8 cellular contexts compared by ENCODE assay signal in the genomic region with DNA sequence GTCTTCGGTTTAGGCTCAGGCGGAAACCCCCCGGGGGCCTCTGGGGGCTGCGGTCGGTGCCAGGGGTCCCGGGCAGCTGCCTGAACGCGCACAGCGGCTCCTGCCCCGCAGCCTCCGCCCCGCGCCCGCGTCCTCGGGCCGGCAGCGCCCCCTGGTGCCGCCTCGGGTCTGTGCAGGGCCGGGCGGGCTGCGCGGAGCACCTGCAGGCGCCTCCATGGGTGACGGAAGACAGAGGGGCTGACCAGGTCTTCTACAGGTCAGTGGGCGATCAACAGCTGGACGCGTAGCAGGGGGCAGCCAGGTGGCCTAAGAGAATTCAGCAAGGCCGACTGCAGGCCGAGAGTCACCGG.
DNase-seq lines count a peak whose midpoint lies in the region; ATAC-seq and TF ChIP-seq lines count a peak whose summit lies in the region.
"Not testable (repeated sequence)": the region's sequence is repeated elsewhere in the genome, so short reads cannot be mapped to it uniquely, and the experiment has no call there.

No MANE protein-coding gene starts in this region.

- TF ChIP-seq CTCF in breast epithelium (IDR thresholded peaks at IDR 0.05); hepatocyte (IDR thresholded peaks at IDR 0.05; ENCODE audit: poor library complexity): not testable (repeated sequence)

- H3K27me3 ChIP-seq in BLaER1; breast epithelium; hepatocyte; skeletal muscle satellite cell (ENCODE audit: control insufficient read depth, insufficient read depth, low read length): not testable (repeated sequence)

- DNase-seq in T-cell; breast epithelium (ENCODE audit: low spot score in 2 of 2); hepatocyte (ENCODE audit: low spot score): not testable (repeated sequence)

- not testable (repeated sequence) for H4K20me1 ChIP-seq in BLaER1; hepatocyte (ENCODE audit: insufficient read depth, poor library complexity, severe bottlenecking)

- not testable (repeated sequence) for H3K27me3 Mint-ChIP-seq in T-cell

- POLR2A ChIA-PET in T-cell (lab: Charles Lee), result not testable (repeated sequence)

- H3K27ac ChIP-seq in BLaER1, result peak overlapping the region; percentile 75; the same call in 1 of the 2 replicates
- not testable (repeated sequence) for H3K27ac ChIP-seq in breast epithelium, hepatocyte

- H3K4me3 ChIP-seq in BLaER1 (0 out of 2 replicates have a peak overlapping the region, but pooled peaks have one; percentile 47), breast epithelium (peak overlapping the region; percentile 17 to 61 (median 43)), skeletal muscle satellite cell (ENCODE audit: low read length) (peak overlapping the region; percentile 54)
- H3K4me3 ChIP-seq in hepatocyte, result not testable (repeated sequence)

- peak overlapping the region; percentile 69 for H3K4me2 ChIP-seq in BLaER1
- H3K4me2 ChIP-seq in hepatocyte, result peak overlapping the region; percentile 75
- peak overlapping the region; percentile 77 for H3K4me2 ChIP-seq in skeletal muscle satellite cell (ENCODE audit: low read length)

- ATAC-seq in GM19324 (IDR thresholded peaks at IDR 0.05; ENCODE audit: low FRiP score, unreplicated experiment) (peak; percentile 89), HG02588 (IDR thresholded peaks at IDR 0.05; ENCODE audit: unreplicated experiment) (peak; percentile 81), HG03432 (IDR thresholded peaks at IDR 0.05; ENCODE audit: unreplicated experiment) (peak; percentile 96), T-cell (replicated peaks in 1 of 4) (peak; percentile 95 to 98 (median 96))

- H3K4me3 Mint-ChIP-seq in T-cell, result peak overlapping the region in 2 of 3 donors; percentile 28 to 45

- not testable (repeated sequence) for TF ChIP-seq POLR2A in breast epithelium (IDR thresholded peaks at IDR 0.05)

- H3K4me1 Mint-ChIP-seq in T-cell, result not testable (repeated sequence)

- not testable (repeated sequence) for H3K79me2 ChIP-seq in hepatocyte

- H3K36me3 ChIP-seq in BLaER1; breast epithelium; hepatocyte (replicated peaks; ENCODE audit: insufficient read depth, low read depth); skeletal muscle satellite cell (ENCODE audit: insufficient read depth, low read length): not testable (repeated sequence)

- not testable (repeated sequence) for H3K36me3 Mint-ChIP-seq in T-cell

- not testable (repeated sequence) for H3K9me3 ChIP-seq in BLaER1; breast epithelium; hepatocyte (ENCODE audit: low read depth); skeletal muscle satellite cell (replicated peaks; ENCODE audit: low read length)

- H3K4me1 ChIP-seq in BLaER1, result peaks cover 34% of the 10 kb centered on the region
- H3K4me1 ChIP-seq in breast epithelium; hepatocyte (ENCODE audit: insufficient read depth); skeletal muscle satellite cell (ENCODE audit: control insufficient read depth, insufficient read depth, low read length): not testable (repeated sequence)

- WGBS in hepatocyte (ENCODE audit: low lambda C conversion rate, missing lambda C conversion rate), result 0% methylated on average over 2 of the region's 32 CpGs

- H3K9ac ChIP-seq in BLaER1; skeletal muscle satellite cell (ENCODE audit: low read depth, low read length): not testable (repeated sequence)

- intact Hi-C loops in breast epithelium (cut with DNase I; ENCODE audit: low total_unique reads), result not testable (repeated sequence)

- not testable (repeated sequence) for H3K27ac Mint-ChIP-seq in T-cell

- H2AFZ ChIP-seq in hepatocyte, result not testable (repeated sequence)

- CTCF ChIA-PET in T-cell (lab: Charles Lee), result not testable (repeated sequence)

- not testable (repeated sequence) for H3K9me2 ChIP-seq in hepatocyte (replicated peaks; ENCODE audit: insufficient read depth)

- not testable (repeated sequence) for H3K9me3 Mint-ChIP-seq in T-cell
